In the genomic region with DNA sequence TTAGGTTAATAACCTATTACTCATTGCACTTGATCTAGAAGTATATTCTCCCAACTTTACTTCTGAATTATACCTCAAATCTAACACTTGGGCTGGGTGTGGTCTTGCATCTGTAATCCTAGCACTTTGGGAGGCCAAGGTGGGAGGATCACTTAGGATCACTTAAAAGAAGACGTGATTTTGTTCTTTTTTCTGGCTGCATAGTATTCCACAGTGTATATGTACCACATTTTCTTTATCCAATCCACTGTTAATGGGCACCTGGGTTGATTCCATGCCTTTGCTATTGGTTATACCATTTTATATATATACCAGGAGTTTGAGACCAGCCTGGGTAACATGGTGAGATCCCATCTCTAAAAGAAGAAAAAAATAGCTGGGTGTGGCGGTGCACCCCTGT, we compare ENCODE assay signal across 8 cellular contexts.
"Had no signal": no experiment of that assay in that cellular context is flagged by ENCODE, and none has a peak within 500 bp of the region (broad histone marks: within the 10 kb centered on the region; RNA-seq: fewer than 3 reads in every experiment).

No MANE protein-coding gene starts in this region.

- H2AFZ ChIP-seq: GM23338 had no signal

- FAIRE-seq: HepG2 had no signal

- ATAC-seq: GM23338, HepG2 had no signal

- H3K27ac ChIP-seq: HL-60 had no signal

- DNase-seq: H9, HCEC 1CT, HFFc6, Kasumi-1, KG1 had no signal

- H3K4me3 ChIP-seq: GM23338 had no signal

- H3K4me2 ChIP-seq: GM23338 had no signal
